ENCODE assay signal across 1 cellular context in the genomic region with DNA sequence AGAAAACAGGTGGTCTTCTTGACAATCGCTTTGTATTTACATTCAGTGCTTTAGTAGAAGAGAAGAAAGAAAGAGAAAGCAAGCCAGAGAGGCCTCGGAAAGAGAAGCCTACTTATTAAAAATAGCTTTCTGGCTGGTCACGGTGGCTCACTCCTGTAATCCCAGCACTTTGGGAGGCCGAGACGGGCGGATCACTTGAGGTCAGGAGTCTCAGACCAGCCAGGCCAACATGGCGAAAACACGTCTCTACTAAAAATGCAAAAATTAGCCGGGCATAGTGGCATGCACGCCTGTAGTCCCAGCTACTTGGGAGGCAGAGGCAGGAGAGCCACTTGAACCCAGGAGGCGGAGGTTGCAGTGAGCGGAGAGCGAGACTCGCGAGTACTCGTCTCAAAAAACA.
TF ChIP-seq lines count a peak whose summit lies in the region.

No MANE protein-coding gene starts in this region.

TF ChIP-seq in IMR-90, 13 proteins besides CTCF, POLR2A, EP300 and RAD21:
- TF ChIP-seq USF2 (IDR thresholded peaks at IDR 0.05; ENCODE audit: low read depth, low read length) (no peak), CEBPB (IDR thresholded peaks at IDR 0.05; ENCODE audit: low read depth, low read length) (no peak), CHD1 (IDR thresholded peaks at IDR 0.05; ENCODE audit: low read depth, low read length) (no peak), FOS (IDR thresholded peaks at IDR 0.05; ENCODE audit: low read depth, low read length) (no peak), SMC3 (IDR thresholded peaks at IDR 0.05; ENCODE audit: low read depth, low read length) (no peak), MXI1 (IDR thresholded peaks at IDR 0.05; ENCODE audit: borderline replicate concordance, low read depth, low read length) (no peak), BHLHE40 (IDR thresholded peaks at IDR 0.05; ENCODE audit: low read depth, low read length) (no peak), MAZ (IDR thresholded peaks at IDR 0.05; ENCODE audit: borderline replicate concordance, low read depth, low read length) (no peak), MAFK (IDR thresholded peaks at IDR 0.05; ENCODE audit: low read depth, low read length) (no peak), RFX5 (IDR thresholded peaks at IDR 0.05; ENCODE audit: low read depth, low read length) (no peak), RCOR1 (IDR thresholded peaks at IDR 0.05; ENCODE audit: insufficient replicate concordance, low read length) (no peak), NFE2L2 (IDR thresholded peaks at IDR 0.05; ENCODE audit: low read depth, low read length) (no peak)
